Comparison of ENCODE assay signal across 9 cellular contexts in the genomic region with DNA sequence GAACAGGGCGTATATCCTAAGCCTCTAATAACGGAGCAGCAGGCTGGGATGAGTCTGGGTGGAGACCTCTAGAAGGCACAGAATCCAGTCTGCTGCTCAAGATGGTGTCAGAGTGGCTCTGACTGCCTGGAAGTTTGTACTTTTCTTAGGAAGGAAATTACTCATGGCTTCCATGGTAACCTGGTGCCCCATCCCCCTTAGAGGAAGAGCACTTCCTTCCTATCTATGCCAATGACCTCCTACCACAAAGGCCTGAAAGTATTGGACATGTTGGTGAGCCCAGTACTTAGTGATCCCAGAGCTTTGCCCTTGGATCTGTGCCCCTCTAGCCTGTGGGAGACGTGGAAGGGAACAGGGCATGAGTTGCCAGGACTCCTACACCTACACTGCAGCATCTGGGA. TPM values are rescaled to one million over a fixed set of nuclear protein-coding genes. Genes with fewer than 3 reads are reported as not detected.
DNase-seq lines count a peak whose midpoint lies in the region; ATAC-seq and TF ChIP-seq lines count a peak whose summit lies in the region.
"Had no signal": no experiment of that assay in that cellular context is flagged by ENCODE, and none has a peak within 500 bp of the region (broad histone marks: within the 10 kb centered on the region; RNA-seq: fewer than 3 reads in every experiment).

No MANE protein-coding gene starts in this region.

- H3K36me3 ChIP-seq in GM06990 (ENCODE audit: control insufficient read depth, insufficient read depth, low read length) = peaks cover 15% of the 10 kb centered on the region
- H3K36me3 ChIP-seq in Peyer's patch = no peaks in the 10 kb centered on the region
- no peaks in the 10 kb centered on the region for H3K36me3 ChIP-seq in ascending aorta

- no peaks in the 10 kb centered on the region for H3K9me3 ChIP-seq in Peyer's patch
- H3K9me3 ChIP-seq in ascending aorta = no peaks in the 10 kb centered on the region

- peaks cover 74% of the 10 kb centered on the region for H3K4me1 Mint-ChIP-seq in dendritic cell treated with granulocyte-macrophage colony-stimulating factor and Interleukin-4, amounts not matched to agents 40 ng/mL and 50 ng/mL, for 4 days (ENCODE audit: low read depth)

- DNase-seq in GM06990 (ENCODE audit: extremely low read depth, insufficient read length) (no peak), Peyer's patch (peak in 1 of 3 donors; percentile 51), sciatic nerve (ENCODE audit: low spot score) (no peak), SKM-1 treated with dmso at 0.1 percent for 144 hours (lab: John Stamatoyannopoulos, UW; ENCODE audit: unreplicated experiment) (no peak), NCI-H2196 treated with DMSO at 0.1 percent for 48 hours (lab: John Stamatoyannopoulos, UW; ENCODE audit: unreplicated experiment) (no peak), ascending aorta (ENCODE audit: low spot score in 2 of 2) (no peak)

- H3K27ac ChIP-seq in Peyer's patch = peak overlapping the region in 1 of 4 donors; percentile 88
- H3K27ac ChIP-seq in ascending aorta = no peak overlapping the region

- H3K36me3 Mint-ChIP-seq in dendritic cell treated with granulocyte-macrophage colony-stimulating factor and Interleukin-4, amounts not matched to agents 40 ng/mL and 50 ng/mL, for 4 days (ENCODE audit: low read depth) = peaks cover 52% of the 10 kb centered on the region

- peak; percentile 33 for ATAC-seq in sciatic nerve
- ATAC-seq in SK-N-SH treated with all-trans-retinoic acid at 6 μM for 48 hours = no peak

- no peaks in the 10 kb centered on the region for H3K9me3 Mint-ChIP-seq in dendritic cell treated with granulocyte-macrophage colony-stimulating factor and Interleukin-4, amounts not matched to agents 40 ng/mL and 50 ng/mL, for 4 days

- H3K27me3 Mint-ChIP-seq in dendritic cell treated with granulocyte-macrophage colony-stimulating factor and Interleukin-4, amounts not matched to agents 40 ng/mL and 50 ng/mL, for 4 days = no peaks in the 10 kb centered on the region

- no peak for TF ChIP-seq POLR2A in Peyer's patch (IDR thresholded peaks at IDR 0.05)

- H3K4me3 Mint-ChIP-seq in dendritic cell treated with granulocyte-macrophage colony-stimulating factor and Interleukin-4, amounts not matched to agents 40 ng/mL and 50 ng/mL, for 4 days = peak overlapping the region; percentile 99

- intact Hi-C loops in dendritic cell treated with granulocyte-macrophage colony-stimulating factor and Interleukin-4, amounts not matched to agents 40 ng/mL and 50 ng/mL, for 4 days (cut with micrococcal nuclease) = no loop called here
- intact Hi-C loops in sciatic nerve (cut with DNase I) (no loop called here), ascending aorta (cut with DNase I) (no loop called here)

- TF ChIP-seq CTCF in GM06990 (IDR thresholded peaks at IDR 0.05; ENCODE audit: insufficient read depth, low read length, poor library complexity, severe bottlenecking) (no peak), Peyer's patch (IDR thresholded peaks at IDR 0.05) (no peak), ascending aorta (IDR thresholded peaks at IDR 0.05) (no peak)

- H3K4me1 ChIP-seq in Peyer's patch (peaks cover 0 to 19% (median 8%) of the 10 kb centered on the region in 4 donors), ascending aorta (no peaks in the 10 kb centered on the region)

- peak overlapping the region; percentile 72 for H3K4me3 ChIP-seq in GM06990 (replicated peaks; ENCODE audit: low read depth, low read length)
- H3K4me3 ChIP-seq in Peyer's patch = peak overlapping the region in 3 of 4 donors; percentile 6 to 50 (median 47)
- no peak overlapping the region for H3K4me3 ChIP-seq in ascending aorta

- H3K27ac Mint-ChIP-seq in dendritic cell treated with granulocyte-macrophage colony-stimulating factor and Interleukin-4, amounts not matched to agents 40 ng/mL and 50 ng/mL, for 4 days = peak overlapping the region; percentile 97

- H3K27me3 ChIP-seq in GM06990 (replicated peaks; ENCODE audit: control insufficient read depth, insufficient read depth, low read length) (no peaks in the 10 kb centered on the region), Peyer's patch (no peaks in the 10 kb centered on the region), ascending aorta (no peaks in the 10 kb centered on the region)

TF ChIP-seq in SK-N-SH treated with all-trans-retinoic acid at 6 μM for 48 hours, 23 proteins besides CTCF, POLR2A, EP300 and RAD21:
- TF ChIP-seq ISL1 (CRISPR knock-in tag; IDR thresholded peaks at IDR 0.05) (no peak), ZFP3 (CRISPR knock-in tag; IDR thresholded peaks at IDR 0.05) (no peak), BACH2 (CRISPR knock-in tag; IDR thresholded peaks at IDR 0.05; ENCODE audit: borderline replicate concordance) (no peak), ARNTL (CRISPR knock-in tag; IDR thresholded peaks at IDR 0.05; ENCODE audit: borderline replicate concordance, low read depth) (no peak), ESRRG (CRISPR knock-in tag; IDR thresholded peaks at IDR 0.05) (no peak), ZFP30 (CRISPR knock-in tag; IDR thresholded peaks at IDR 0.05) (no peak), ZNF565 (CRISPR knock-in tag; conservative IDR thresholded peaks at IDR 0.05; ENCODE audit: low read depth) (no peak), CSDC2 (CRISPR knock-in tag; IDR thresholded peaks at IDR 0.05) (no peak), ZC3H10 (CRISPR knock-in tag; IDR thresholded peaks at IDR 0.05) (no peak), ZNF8 (CRISPR knock-in tag; IDR thresholded peaks at IDR 0.05) (no peak), GLIS3 (CRISPR knock-in tag; IDR thresholded peaks at IDR 0.05) (no peak)
- TF ChIP-seq, protein P1, sequence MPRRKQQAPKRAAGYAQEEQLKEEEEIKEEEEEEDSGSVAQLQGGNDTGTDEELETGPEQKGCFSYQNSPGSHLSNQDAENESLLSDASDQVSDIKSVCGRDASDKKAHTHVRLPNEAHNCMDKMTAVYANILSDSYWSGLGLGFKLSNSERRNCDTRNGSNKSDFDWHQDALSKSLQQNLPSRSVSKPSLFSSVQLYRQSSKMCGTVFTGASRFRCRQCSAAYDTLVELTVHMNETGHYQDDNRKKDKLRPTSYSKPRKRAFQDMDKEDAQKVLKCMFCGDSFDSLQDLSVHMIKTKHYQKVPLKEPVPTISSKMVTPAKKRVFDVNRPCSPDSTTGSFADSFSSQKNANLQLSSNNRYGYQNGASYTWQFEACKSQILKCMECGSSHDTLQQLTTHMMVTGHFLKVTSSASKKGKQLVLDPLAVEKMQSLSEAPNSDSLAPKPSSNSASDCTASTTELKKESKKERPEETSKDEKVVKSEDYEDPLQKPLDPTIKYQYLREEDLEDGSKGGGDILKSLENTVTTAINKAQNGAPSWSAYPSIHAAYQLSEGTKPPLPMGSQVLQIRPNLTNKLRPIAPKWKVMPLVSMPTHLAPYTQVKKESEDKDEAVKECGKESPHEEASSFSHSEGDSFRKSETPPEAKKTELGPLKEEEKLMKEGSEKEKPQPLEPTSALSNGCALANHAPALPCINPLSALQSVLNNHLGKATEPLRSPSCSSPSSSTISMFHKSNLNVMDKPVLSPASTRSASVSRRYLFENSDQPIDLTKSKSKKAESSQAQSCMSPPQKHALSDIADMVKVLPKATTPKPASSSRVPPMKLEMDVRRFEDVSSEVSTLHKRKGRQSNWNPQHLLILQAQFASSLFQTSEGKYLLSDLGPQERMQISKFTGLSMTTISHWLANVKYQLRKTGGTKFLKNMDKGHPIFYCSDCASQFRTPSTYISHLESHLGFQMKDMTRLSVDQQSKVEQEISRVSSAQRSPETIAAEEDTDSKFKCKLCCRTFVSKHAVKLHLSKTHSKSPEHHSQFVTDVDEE (CRISPR knock-in tag; IDR thresholded peaks at IDR 0.05) = no peak
- TF ChIP-seq, protein P2, sequence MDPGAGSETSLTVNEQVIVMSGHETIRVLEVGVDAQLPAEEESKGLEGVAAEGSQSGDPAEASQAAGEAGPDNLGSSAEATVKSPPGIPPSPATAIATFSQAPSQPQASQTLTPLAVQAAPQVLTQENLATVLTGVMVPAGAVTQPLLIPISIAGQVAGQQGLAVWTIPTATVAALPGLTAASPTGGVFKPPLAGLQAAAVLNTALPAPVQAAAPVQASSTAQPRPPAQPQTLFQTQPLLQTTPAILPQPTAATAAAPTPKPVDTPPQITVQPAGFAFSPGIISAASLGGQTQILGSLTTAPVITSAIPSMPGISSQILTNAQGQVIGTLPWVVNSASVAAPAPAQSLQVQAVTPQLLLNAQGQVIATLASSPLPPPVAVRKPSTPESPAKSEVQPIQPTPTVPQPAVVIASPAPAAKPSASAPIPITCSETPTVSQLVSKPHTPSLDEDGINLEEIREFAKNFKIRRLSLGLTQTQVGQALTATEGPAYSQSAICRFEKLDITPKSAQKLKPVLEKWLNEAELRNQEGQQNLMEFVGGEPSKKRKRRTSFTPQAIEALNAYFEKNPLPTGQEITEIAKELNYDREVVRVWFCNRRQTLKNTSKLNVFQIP (CRISPR knock-in tag; IDR thresholded peaks at IDR 0.05; ENCODE audit: borderline replicate concordance, low read depth) = no peak
- TF ChIP-seq, protein P3, sequence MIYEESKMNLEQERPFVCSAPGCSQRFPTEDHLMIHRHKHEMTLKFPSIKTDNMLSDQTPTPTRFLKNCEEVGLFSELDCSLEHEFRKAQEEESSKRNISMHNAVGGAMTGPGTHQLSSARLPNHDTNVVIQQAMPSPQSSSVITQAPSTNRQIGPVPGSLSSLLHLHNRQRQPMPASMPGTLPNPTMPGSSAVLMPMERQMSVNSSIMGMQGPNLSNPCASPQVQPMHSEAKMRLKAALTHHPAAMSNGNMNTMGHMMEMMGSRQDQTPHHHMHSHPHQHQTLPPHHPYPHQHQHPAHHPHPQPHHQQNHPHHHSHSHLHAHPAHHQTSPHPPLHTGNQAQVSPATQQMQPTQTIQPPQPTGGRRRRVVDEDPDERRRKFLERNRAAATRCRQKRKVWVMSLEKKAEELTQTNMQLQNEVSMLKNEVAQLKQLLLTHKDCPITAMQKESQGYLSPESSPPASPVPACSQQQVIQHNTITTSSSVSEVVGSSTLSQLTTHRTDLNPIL (CRISPR knock-in tag; IDR thresholded peaks at IDR 0.05; ENCODE audit: low read depth) = no peak

RNA-seq across cellular contexts. Expression of a gene that starts 1.5 kb away (rescaled TPM):
- total RNA-seq in Peyer's patch = 10 to 100 TPM in 1 of 4 donors, 1 to 10 TPM in 2, not detected in 1; 3.1 to 28.1 (median 5.9) TPM
- total RNA-seq in sciatic nerve = 1.7 TPM
- total RNA-seq in ascending aorta = not detected
- total RNA-seq: H4 had no signal

RNA-seq across cellular contexts. Expression of a gene that starts 54.6 kb away (rescaled TPM):
- total RNA-seq in Peyer's patch (100 to 1,000 TPM in 2 of 4 donors, 10 to 100 TPM in 2; 14.9 to 130 (median 98.8) TPM), sciatic nerve (56.4 TPM), ascending aorta (3.4 TPM)

Comparison
In these comparisons a context has a peak if more than half of its experiments do, and no peak if none do; other contexts are left out.
1. H3K4me3 ChIP-seq: peak in GM06990 (single experiment) and Peyer's patch (3 of 4); none in ascending aorta (0 of 2).